Comparison of ENCODE assay signal across 27 cellular contexts in genomic region chr1:189500777-189501176, GRCh38.
DNase-seq lines count a peak whose midpoint lies in the region; TF ChIP-seq lines count a peak whose summit lies in the region.
"Had no signal": no experiment of that assay in that cellular context is flagged by ENCODE, and none has a peak within 500 bp of the region (broad histone marks: within the 10 kb centered on the region; RNA-seq: fewer than 3 reads in every experiment).

No MANE protein-coding gene starts in this region.

- H3F3A ChIP-seq in neural progenitor cell (ENCODE audit: low read depth): no peaks in the 10 kb centered on the region

- no peak overlapping the region for H2AFZ ChIP-seq in neural progenitor cell (replicated peaks)

- no peaks in the 10 kb centered on the region for H3K79me2 ChIP-seq in neural progenitor cell (ENCODE audit: low read depth)

- H3K36me3 Mint-ChIP-seq in osteocyte (ENCODE audit: unreplicated experiment) (no peaks in the 10 kb centered on the region), neural progenitor cell (no peaks in the 10 kb centered on the region), type B pancreatic cell (no peaks in the 10 kb centered on the region)
- H3K36me3 Mint-ChIP-seq in CD4-positive, alpha-beta memory T cell: no peaks in the 10 kb centered on the region

- no peak overlapping the region for H3K4me3 Mint-ChIP-seq in osteocyte (ENCODE audit: unreplicated experiment)
- no peak overlapping the region for H3K4me3 Mint-ChIP-seq in neural progenitor cell
- no peak overlapping the region for H3K4me3 Mint-ChIP-seq in CD4-positive, alpha-beta memory T cell
- no peak overlapping the region for H3K4me3 Mint-ChIP-seq in type B pancreatic cell
- H3K4me3 Mint-ChIP-seq: HFFc6; nephron; T-helper 2 cell treated with Interferon-gamma antibody and Interleukin-4, amounts not matched to agents 5 μg/mL and 100 μg/mL, for 36 hours had no signal

- DNase-seq in Daoy (ENCODE audit: low read depth): peak; percentile 55
- DNase-seq in NCI-H2227 (lab: John Stamatoyannopoulos, UW; ENCODE audit: unreplicated experiment): peak; percentile 11
- DNase-seq in choroid plexus epithelial cell (ENCODE audit: low read depth): peak; percentile 42
- no peak for DNase-seq in osteocyte (ENCODE audit: extremely low spot score, unreplicated experiment)
- no peak for DNase-seq in neural progenitor cell (ENCODE audit: low spot score)
- no peak for DNase-seq in CD4-positive, alpha-beta memory T cell
- no peak for DNase-seq in type B pancreatic cell (ENCODE audit: extremely low spot score, unreplicated experiment)
- no peak for DNase-seq in NCI-H2196 (lab: John Stamatoyannopoulos, UW; ENCODE audit: unreplicated experiment)
- DNase-seq: activated CD4-positive, alpha-beta T cell treated with anti-CD3 and anti-CD28 coated beads for 4 hours; activated T-cell treated with anti-CD3 and anti-CD28 coated beads, Interleukin-2, amount 50 U/mL, for 48 hours; adrenal gland; C1 segment of cervical spinal cord; Caco-2; effector memory CD4-positive, alpha-beta T cell; EL; foreskin melanocyte; heart right ventricle; HFFc6; mammary epithelial cell; NCI-H1092; NCI-H187; NCI-H446; sigmoid colon; stimulated activated naive CD4-positive, alpha-beta T cell had no signal

- H3K9ac ChIP-seq in neural progenitor cell: no peak overlapping the region

- H3K9me3 ChIP-seq in neural progenitor cell (ENCODE audit: low read depth): no peaks in the 10 kb centered on the region
- H3K9me3 ChIP-seq in CD4-positive, alpha-beta memory T cell (ENCODE audit: control insufficient read depth in 1 of 2, low read length in 2 of 2): no peaks in the 10 kb centered on the region
- H3K9me3 ChIP-seq: adrenal gland, Caco-2, sigmoid colon had no signal

- H4K20me1 ChIP-seq in neural progenitor cell (ENCODE audit: low read depth): no peaks in the 10 kb centered on the region

- no peaks in the 10 kb centered on the region for H3K27me3 ChIP-seq in neural progenitor cell
- H3K27me3 ChIP-seq in CD4-positive, alpha-beta memory T cell (ENCODE audit: insufficient read depth, low read length): no peaks in the 10 kb centered on the region
- H3K27me3 ChIP-seq: adrenal gland, heart right ventricle, sigmoid colon had no signal

- no peaks in the 10 kb centered on the region for H3K36me3 ChIP-seq in neural progenitor cell
- no peaks in the 10 kb centered on the region for H3K36me3 ChIP-seq in CD4-positive, alpha-beta memory T cell (ENCODE audit: insufficient read depth, low read length)
- H3K36me3 ChIP-seq: adrenal gland, heart right ventricle, sigmoid colon had no signal

- H3K4me1 ChIP-seq in neural progenitor cell: no peaks in the 10 kb centered on the region
- no peaks in the 10 kb centered on the region for H3K4me1 ChIP-seq in CD4-positive, alpha-beta memory T cell (ENCODE audit: insufficient read depth, low read length)
- H3K4me1 ChIP-seq: adrenal gland, Caco-2, heart right ventricle, sigmoid colon had no signal

- intact Hi-C loops in CD4-positive, alpha-beta memory T cell (cut with micrococcal nuclease): no loop called here

- peak overlapping the region; percentile 8 for H3K27ac Mint-ChIP-seq in osteocyte (ENCODE audit: unreplicated experiment)
- no peak overlapping the region for H3K27ac Mint-ChIP-seq in neural progenitor cell
- H3K27ac Mint-ChIP-seq in CD4-positive, alpha-beta memory T cell: no peak overlapping the region
- H3K27ac Mint-ChIP-seq in type B pancreatic cell: no peak overlapping the region
- H3K27ac Mint-ChIP-seq: HFFc6; nephron; T-helper 2 cell treated with Interferon-gamma antibody and Interleukin-4, amounts not matched to agents 5 μg/mL and 100 μg/mL, for 36 hours had no signal

- no peak for TF ChIP-seq CTCF in choroid plexus epithelial cell (conservative IDR thresholded peaks at IDR 0.05; ENCODE audit: low read depth, low read length)
- TF ChIP-seq CTCF in osteocyte (IDR thresholded peaks at IDR 0.05): no peak
- TF ChIP-seq CTCF in neural progenitor cell (IDR thresholded peaks at IDR 0.05): no peak
- no peak for TF ChIP-seq CTCF in type B pancreatic cell (conservative IDR thresholded peaks at IDR 0.05)

- no peak overlapping the region for H3K4me2 ChIP-seq in neural progenitor cell

- H3K4me3 ChIP-seq in choroid plexus epithelial cell (ENCODE audit: low read depth, low read length) (no peak overlapping the region), neural progenitor cell (no peak overlapping the region)
- H3K4me3 ChIP-seq in CD4-positive, alpha-beta memory T cell (ENCODE audit: low read length in 2 of 2): no peak overlapping the region
- H3K4me3 ChIP-seq: adrenal gland, heart right ventricle, sigmoid colon had no signal

- H3K9me3 Mint-ChIP-seq in osteocyte (ENCODE audit: unreplicated experiment) (peaks cover 8% of the 10 kb centered on the region), neural progenitor cell (no peaks in the 10 kb centered on the region), type B pancreatic cell (no peaks in the 10 kb centered on the region)
- peaks cover 2 to 14% (median 9%) of the 10 kb centered on the region in 8 donors for H3K9me3 Mint-ChIP-seq in CD4-positive, alpha-beta memory T cell

- POLR2A ChIA-PET in CD4-positive, alpha-beta memory T cell (lab: Charles Lee; ENCODE audit: partially characterized antibody): no interaction called here

- H3K4me1 Mint-ChIP-seq in osteocyte (ENCODE audit: unreplicated experiment): peaks cover 19% of the 10 kb centered on the region
- H3K4me1 Mint-ChIP-seq in neural progenitor cell: peaks cover 12% of the 10 kb centered on the region
- no peaks in the 10 kb centered on the region for H3K4me1 Mint-ChIP-seq in CD4-positive, alpha-beta memory T cell
- peaks cover 4% of the 10 kb centered on the region for H3K4me1 Mint-ChIP-seq in type B pancreatic cell (ENCODE audit: unreplicated experiment)
- H3K4me1 Mint-ChIP-seq: nephron had no signal

- CTCF ChIA-PET in CD4-positive, alpha-beta memory T cell (lab: Charles Lee; ENCODE audit: partially characterized antibody): no interaction called here

- H3K27me3 Mint-ChIP-seq in osteocyte (ENCODE audit: unreplicated experiment) (no peaks in the 10 kb centered on the region), neural progenitor cell (ENCODE audit: insufficient read depth, low read depth) (peaks cover 2% of the 10 kb centered on the region), type B pancreatic cell (no peaks in the 10 kb centered on the region)
- H3K27me3 Mint-ChIP-seq in CD4-positive, alpha-beta memory T cell: no peaks in the 10 kb centered on the region

- H3K27ac ChIP-seq in neural progenitor cell: no peak overlapping the region
- H3K27ac ChIP-seq in CD4-positive, alpha-beta memory T cell (ENCODE audit: low read depth, low read length): no peak overlapping the region
- H3K27ac ChIP-seq: adrenal gland, heart right ventricle, sigmoid colon, VCaP had no signal

Comparison
In these comparisons a context has a peak if more than half of its experiments do, and no peak if none do; other contexts are left out.
1. DNase-seq: peak in Daoy (single experiment), NCI-H2227 (single experiment) and choroid plexus epithelial cell (single experiment); none in osteocyte (single experiment), neural progenitor cell (single experiment), CD4-positive, alpha-beta memory T cell (0 of 5), type B pancreatic cell (single experiment) and NCI-H2196 (single experiment).